8 cellular contexts compared by ENCODE assay signal in genomic region chr7:13850185-13850752, GRCh38.
A peak's percentile ranks its signal among the peaks of the same experiment; 100 is the strongest.
DNase-seq lines count a peak whose midpoint lies in the region; ATAC-seq, FAIRE-seq and TF ChIP-seq lines count a peak whose summit lies in the region.

No MANE protein-coding gene starts in this region.

- WGBS in right lobe of liver (ENCODE audit: insufficient coverage, low coverage, low lambda C conversion rate, missing lambda C conversion rate), result 39% methylated on average over 2 of the region's 2 CpGs
- 0% methylated on average over 2 of the region's 2 CpGs for WGBS in HepG2 (ENCODE audit: low lambda C conversion rate)

- H3K4me3 Mint-ChIP-seq in activated CD8-positive, alpha-beta memory T cell treated with anti-CD3 and anti-CD28 coated beads, Interleukin-2, amount 10 ng/mL, durations not matched to agents 7 days and 5 days, result peak overlapping the region; percentile 18
- no peak overlapping the region for H3K4me3 Mint-ChIP-seq in endothelial cell (ENCODE audit: unreplicated experiment)

- CTCF ChIA-PET in HepG2 (lab: Yijun Ruan, JAX; ENCODE audit: low intra/inter-chr PET ratio, low total read pairs), result no interaction called here
- CTCF ChIA-PET in activated CD8-positive, alpha-beta memory T cell treated with anti-CD3 and anti-CD28 coated beads, Interleukin-2, amount 10 ng/mL, durations not matched to agents 7 days and 5 days (lab: Charles Lee), result interaction anchor here (1.2 kb wide), 1 partner anchor 58 kb away, joined by 4 read pairs; no protein-coding TSS in a partner anchor

- in situ Hi-C loops in HepG2 (cut with HindIII; ENCODE audit: extremely low pct_ligation_motif_present, low pct_unique_long_range_greater_than_20kb), result no loop called here

- no peaks in the 10 kb centered on the region for H3K27me3 Mint-ChIP-seq in activated CD8-positive, alpha-beta memory T cell treated with anti-CD3 and anti-CD28 coated beads, Interleukin-2, amount 10 ng/mL, durations not matched to agents 7 days and 5 days
- no peaks in the 10 kb centered on the region for H3K27me3 Mint-ChIP-seq in endothelial cell (ENCODE audit: unreplicated experiment)

- H3K9me3 ChIP-seq in right lobe of liver (no peaks in the 10 kb centered on the region), HepG2 (ENCODE audit: low read length) (peaks cover 80% of the 10 kb centered on the region)

- no peak overlapping the region for H3K9ac ChIP-seq in HepG2 (ENCODE audit: insufficient read depth, low read depth, low read length)

- no peak for TF ChIP-seq RAD21 in HepG2 (CRISPR knock-in tag; IDR thresholded peaks at IDR 0.05)

- H3K4me1 Mint-ChIP-seq in activated CD8-positive, alpha-beta memory T cell treated with anti-CD3 and anti-CD28 coated beads, Interleukin-2, amount 10 ng/mL, durations not matched to agents 7 days and 5 days, result peaks cover 24% of the 10 kb centered on the region
- no peaks in the 10 kb centered on the region for H3K4me1 Mint-ChIP-seq in endothelial cell (ENCODE audit: unreplicated experiment)

- POLR2A ChIA-PET in HepG2 (lab: Yijun Ruan, JAX), result no interaction called here

- H3K27ac ChIP-seq in right lobe of liver (no peak overlapping the region), HepG2 (ENCODE audit: extremely low read length, insufficient read depth, low read length) (no peak overlapping the region)

- no peaks in the 10 kb centered on the region for H3K36me3 Mint-ChIP-seq in activated CD8-positive, alpha-beta memory T cell treated with anti-CD3 and anti-CD28 coated beads, Interleukin-2, amount 10 ng/mL, durations not matched to agents 7 days and 5 days
- no peaks in the 10 kb centered on the region for H3K36me3 Mint-ChIP-seq in endothelial cell (ENCODE audit: low read depth, unreplicated experiment)

- H3K27ac Mint-ChIP-seq in activated CD8-positive, alpha-beta memory T cell treated with anti-CD3 and anti-CD28 coated beads, Interleukin-2, amount 10 ng/mL, durations not matched to agents 7 days and 5 days, result peak overlapping the region; percentile 83
- no peak overlapping the region for H3K27ac Mint-ChIP-seq in endothelial cell (ENCODE audit: unreplicated experiment)

- H3K4me2 ChIP-seq in HepG2 (ENCODE audit: low read depth, low read length), result no peak overlapping the region

- no peaks in the 10 kb centered on the region for H3K9me3 Mint-ChIP-seq in activated CD8-positive, alpha-beta memory T cell treated with anti-CD3 and anti-CD28 coated beads, Interleukin-2, amount 10 ng/mL, durations not matched to agents 7 days and 5 days (ENCODE audit: low read depth)
- H3K9me3 Mint-ChIP-seq in endothelial cell (ENCODE audit: unreplicated experiment), result no peaks in the 10 kb centered on the region

- H3K4me1 ChIP-seq in right lobe of liver, result no peaks in the 10 kb centered on the region
- H3K4me1 ChIP-seq in HepG2 (ENCODE audit: insufficient read depth, low read length), result no peaks in the 10 kb centered on the region

- DNase-seq in right lobe of liver (no peak), HepG2 (ENCODE audit: low spot score) (no peak), NCI-H69 (lab: John Stamatoyannopoulos, UW) (peak; percentile 98), foreskin fibroblast (peak; percentile 97 to 98), endothelial cell (ENCODE audit: low spot score) (no peak)
- DNase-seq in activated CD8-positive, alpha-beta memory T cell treated with anti-CD3 and anti-CD28 coated beads, Interleukin-2, amount 10 ng/mL, durations not matched to agents 7 days and 5 days, result peak; percentile 85
- peak; percentile 44 for DNase-seq in stimulated activated CD8-positive, alpha-beta memory T cell treated with anti-CD3 and anti-CD28 coated beads, Interleukin-12 subunit alpha, Interleukin-12 subunit beta, amount 100 ng/mL, for 1 hour (ENCODE audit: low read depth)

- H3K36me3 ChIP-seq in right lobe of liver, result no peaks in the 10 kb centered on the region
- H3K36me3 ChIP-seq in HepG2 (replicated peaks in 1 of 2; ENCODE audit: control insufficient read depth in 1 of 2, insufficient read depth in 2 of 2, low read length in 2 of 2), result no peaks in the 10 kb centered on the region

- H3K4me3 ChIP-seq in right lobe of liver, result no peak overlapping the region
- H3K4me3 ChIP-seq in HepG2 (replicated peaks in 1 of 3; ENCODE audit: insufficient read depth in 1 of 3, low read depth in 2 of 3, low read length in 3 of 3), result no peak overlapping the region
- no peak overlapping the region for H3K4me3 ChIP-seq in foreskin fibroblast (ENCODE audit: low read depth in 1 of 2, low read length in 2 of 2)

- H3K79me2 ChIP-seq in HepG2 (ENCODE audit: insufficient read depth, low read length), result no peaks in the 10 kb centered on the region

- intact Hi-C loops in right lobe of liver (cut with DNase I) (no loop called here), HepG2 (cut with micrococcal nuclease; ENCODE audit: unreplicated experiment) (no loop called here)

- H3K27me3 ChIP-seq in right lobe of liver, result no peaks in the 10 kb centered on the region
- H3K27me3 ChIP-seq in HepG2 (ENCODE audit: control insufficient read depth in 1 of 2, insufficient read depth in 2 of 2, low read length in 2 of 2), result no peaks in the 10 kb centered on the region

- BruUV-seq in HepG2 (replicated peaks; lab: Mats Ljungman, UMichigan), result no TSS peak

- FAIRE-seq in HepG2 (lab: Jason Lieb, UNC), result no peak

- TF ChIP-seq EP300 in HepG2 (IDR thresholded peaks at IDR 0.05; ENCODE audit: low read depth in 2 of 2, low read length in 2 of 2), result no peak
- no peak for TF ChIP-seq EP300 in HepG2 (CRISPR knock-in tag; IDR thresholded peaks at IDR 0.05; ENCODE audit: borderline replicate concordance)

- TF ChIP-seq POLR2A in right lobe of liver (IDR thresholded peaks at IDR 0.05), result no peak
- no peak for TF ChIP-seq POLR2A in HepG2 (IDR thresholded peaks at IDR 0.05; ENCODE audit: insufficient read depth in 1 of 2, low read depth in 2 of 2, low read length in 2 of 2)

- H4K20me1 ChIP-seq in HepG2 (ENCODE audit: insufficient read depth, low read length), result no peaks in the 10 kb centered on the region

- ATAC-seq in right lobe of liver (peak in 3 of 4 donors; percentile 28 to 65 (median 52)), HepG2 (no peak), HG03103 (IDR thresholded peaks at IDR 0.05; ENCODE audit: low read depth, unreplicated experiment) (peak; percentile 83)
- ATAC-seq in activated CD8-positive, alpha-beta memory T cell treated with anti-CD3 and anti-CD28 coated beads, Interleukin-2, amount 10 ng/mL, durations not matched to agents 7 days and 5 days, result peak; percentile 99

- no peak overlapping the region for H2AFZ ChIP-seq in HepG2 (ENCODE audit: low read length)

- TF ChIP-seq CTCF in right lobe of liver (IDR thresholded peaks at IDR 0.05) (no peak), HepG2 (CRISPR knock-in tag; IDR thresholded peaks at IDR 0.05) (no peak), foreskin fibroblast (IDR thresholded peaks at IDR 0.05; ENCODE audit: low read depth, low read length) (no peak), endothelial cell (IDR thresholded peaks at IDR 0.05; ENCODE audit: unreplicated experiment) (no peak)

TF ChIP-seq in HepG2, 621 proteins besides CTCF, POLR2A, EP300 and RAD21 (continues in another document):
- TF ChIP-seq, protein P1, sequence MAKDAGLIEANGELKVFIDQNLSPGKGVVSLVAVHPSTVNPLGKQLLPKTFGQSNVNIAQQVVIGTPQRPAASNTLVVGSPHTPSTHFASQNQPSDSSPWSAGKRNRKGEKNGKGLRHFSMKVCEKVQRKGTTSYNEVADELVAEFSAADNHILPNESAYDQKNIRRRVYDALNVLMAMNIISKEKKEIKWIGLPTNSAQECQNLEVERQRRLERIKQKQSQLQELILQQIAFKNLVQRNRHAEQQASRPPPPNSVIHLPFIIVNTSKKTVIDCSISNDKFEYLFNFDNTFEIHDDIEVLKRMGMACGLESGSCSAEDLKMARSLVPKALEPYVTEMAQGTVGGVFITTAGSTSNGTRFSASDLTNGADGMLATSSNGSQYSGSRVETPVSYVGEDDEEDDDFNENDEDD (CRISPR knock-in tag; IDR thresholded peaks at IDR 0.05; ENCODE audit: borderline replicate concordance), result no peak
- TF ChIP-seq ZNF253 (CRISPR knock-in tag; IDR thresholded peaks at IDR 0.05; ENCODE audit: borderline replicate concordance) (no peak), IRX3 (CRISPR knock-in tag; IDR thresholded peaks at IDR 0.05; ENCODE audit: borderline replicate concordance, low read depth) (no peak), ELF3 (CRISPR knock-in tag; IDR thresholded peaks at IDR 0.05) (no peak), ZNF362 (CRISPR knock-in tag; IDR thresholded peaks at IDR 0.05; ENCODE audit: borderline replicate concordance) (no peak), GATAD1 (CRISPR knock-in tag; IDR thresholded peaks at IDR 0.05) (no peak), GRHL1 (CRISPR knock-in tag; conservative IDR thresholded peaks at IDR 0.05) (no peak), MTA3 (CRISPR knock-in tag; IDR thresholded peaks at IDR 0.05) (no peak), ZSCAN12 (CRISPR knock-in tag; IDR thresholded peaks at IDR 0.05) (no peak), ZNF121 (CRISPR knock-in tag; IDR thresholded peaks at IDR 0.05) (no peak), KDM5B (CRISPR knock-in tag; IDR thresholded peaks at IDR 0.05; ENCODE audit: borderline replicate concordance) (no peak), HOXD1 (CRISPR knock-in tag; IDR thresholded peaks at IDR 0.05) (no peak)

Comparison
In these comparisons a context has a peak if more than half of its experiments do, and no peak if none do; other contexts are left out.
1. DNase-seq: peak in NCI-H69 (single experiment), activated CD8-positive, alpha-beta memory T cell treated with anti-CD3 and anti-CD28 coated beads, Interleukin-2, amount 10 ng/mL, durations not matched to agents 7 days and 5 days (single experiment), foreskin fibroblast (2 of 2) and stimulated activated CD8-positive, alpha-beta memory T cell treated with anti-CD3 and anti-CD28 coated beads, Interleukin-12 subunit alpha, Interleukin-12 subunit beta, amount 100 ng/mL, for 1 hour (single experiment); none in right lobe of liver (0 of 3), HepG2 (single experiment) and endothelial cell (single experiment).